ENCODE assay signal across 10 cellular contexts in genomic region chr4:140078366-140078765, GRCh38.
A peak's percentile ranks its signal among the peaks of the same experiment; 100 is the strongest.
DNase-seq lines count a peak whose midpoint lies in the region; ATAC-seq and TF ChIP-seq lines count a peak whose summit lies in the region.
"Had no signal": no experiment of that assay in that cellular context is flagged by ENCODE, and none has a peak within 500 bp of the region (broad histone marks: within the 10 kb centered on the region; RNA-seq: fewer than 3 reads in every experiment).

No MANE protein-coding gene starts in this region.

- H3K27ac ChIP-seq in effector memory CD4-positive, alpha-beta T cell (ENCODE audit: insufficient read depth, low read length, poor library complexity, severe bottlenecking), result no peak overlapping the region

- no peaks in the 10 kb centered on the region for H3K27me3 ChIP-seq in adipocyte (replicated peaks; ENCODE audit: control insufficient read depth, insufficient read depth, low read length)
- no peaks in the 10 kb centered on the region for H3K27me3 ChIP-seq in effector memory CD4-positive, alpha-beta T cell (replicated peaks; ENCODE audit: control insufficient read depth, insufficient read depth, low read length, poor library complexity, severe bottlenecking)

- no peaks in the 10 kb centered on the region for H3K9me3 Mint-ChIP-seq in activated naive CD4-positive, alpha-beta T cell treated with anti-CD3 and anti-CD28 coated beads, Interleukin-2, amount 50 U/mL, for 24 hours
- no peaks in the 10 kb centered on the region for H3K9me3 Mint-ChIP-seq in type B pancreatic cell
- no peaks in the 10 kb centered on the region for H3K9me3 Mint-ChIP-seq in activated T-cell treated with anti-CD3 and anti-CD28 coated beads, Interleukin-2, amount 50 U/mL, for 72 hours
- H3K9me3 Mint-ChIP-seq: IgD-negative memory B cell had no signal

- H3K4me1 Mint-ChIP-seq in activated naive CD4-positive, alpha-beta T cell treated with anti-CD3 and anti-CD28 coated beads, Interleukin-2, amount 50 U/mL, for 24 hours, result peaks cover 23% of the 10 kb centered on the region
- peaks cover 34% of the 10 kb centered on the region for H3K4me1 Mint-ChIP-seq in type B pancreatic cell (ENCODE audit: unreplicated experiment)
- peaks cover 55% of the 10 kb centered on the region for H3K4me1 Mint-ChIP-seq in activated T-cell treated with anti-CD3 and anti-CD28 coated beads, Interleukin-2, amount 50 U/mL, for 72 hours (ENCODE audit: low read depth)
- H3K4me1 Mint-ChIP-seq: IgD-negative memory B cell had no signal

- no peak for ATAC-seq in GM18873 (IDR thresholded peaks at IDR 0.05; ENCODE audit: low FRiP score, unreplicated experiment)
- ATAC-seq in activated T-cell treated with anti-CD3 and anti-CD28 coated beads, Interleukin-2, amount 50 U/mL, for 72 hours (replicated peaks in 1 of 2), result no peak

- no peak for DNase-seq in activated naive CD4-positive, alpha-beta T cell (lab: John Stamatoyannopoulos, UW)
- DNase-seq in adipocyte (ENCODE audit: low read depth) (no peak), kidney glomerular epithelial cell (lab: John Stamatoyannopoulos, UW) (peak; percentile 37), type B pancreatic cell (ENCODE audit: extremely low spot score, unreplicated experiment) (no peak)
- DNase-seq in effector memory CD4-positive, alpha-beta T cell, result no peak
- DNase-seq in activated T-cell treated with anti-CD3 and anti-CD28 coated beads, Interleukin-2, amount 50 U/mL, for 72 hours, result no peak
- DNase-seq: AML-193 had no signal

- peaks cover 22% of the 10 kb centered on the region for H3K4me1 ChIP-seq in adipocyte (ENCODE audit: control insufficient read depth, insufficient read depth, low read length)
- H3K4me1 ChIP-seq in effector memory CD4-positive, alpha-beta T cell (ENCODE audit: control insufficient read depth, insufficient read depth, low read length, poor library complexity, severe bottlenecking), result no peaks in the 10 kb centered on the region

- H3K9ac ChIP-seq in adipocyte (ENCODE audit: low read length), result peak overlapping the region; percentile 22

- no peak overlapping the region for H3K4me3 Mint-ChIP-seq in activated naive CD4-positive, alpha-beta T cell treated with anti-CD3 and anti-CD28 coated beads, Interleukin-2, amount 50 U/mL, for 24 hours
- H3K4me3 Mint-ChIP-seq in type B pancreatic cell, result no peak overlapping the region
- H3K4me3 Mint-ChIP-seq in activated T-cell treated with anti-CD3 and anti-CD28 coated beads, Interleukin-2, amount 50 U/mL, for 72 hours, result no peak overlapping the region
- H3K4me3 Mint-ChIP-seq: IgD-negative memory B cell had no signal

- TF ChIP-seq CTCF in type B pancreatic cell (conservative IDR thresholded peaks at IDR 0.05), result no peak

- H3K27me3 Mint-ChIP-seq in activated naive CD4-positive, alpha-beta T cell treated with anti-CD3 and anti-CD28 coated beads, Interleukin-2, amount 50 U/mL, for 24 hours, result no peaks in the 10 kb centered on the region
- no peaks in the 10 kb centered on the region for H3K27me3 Mint-ChIP-seq in type B pancreatic cell
- peaks cover 31% of the 10 kb centered on the region for H3K27me3 Mint-ChIP-seq in activated T-cell treated with anti-CD3 and anti-CD28 coated beads, Interleukin-2, amount 50 U/mL, for 72 hours (ENCODE audit: low read depth)

- H3K27ac Mint-ChIP-seq in activated naive CD4-positive, alpha-beta T cell treated with anti-CD3 and anti-CD28 coated beads, Interleukin-2, amount 50 U/mL, for 24 hours, result peak overlapping the region; percentile 70
- H3K27ac Mint-ChIP-seq in type B pancreatic cell, result peak overlapping the region; percentile 20
- no peak overlapping the region for H3K27ac Mint-ChIP-seq in activated T-cell treated with anti-CD3 and anti-CD28 coated beads, Interleukin-2, amount 50 U/mL, for 72 hours
- H3K27ac Mint-ChIP-seq: IgD-negative memory B cell had no signal

- peak overlapping the region; percentile 16 for H3K4me3 ChIP-seq in adipocyte (ENCODE audit: low read length)
- H3K4me3 ChIP-seq in effector memory CD4-positive, alpha-beta T cell (ENCODE audit: insufficient read depth, low read depth, low read length, poor library complexity, severe bottlenecking), result no peak overlapping the region

- H3K36me3 Mint-ChIP-seq in activated naive CD4-positive, alpha-beta T cell treated with anti-CD3 and anti-CD28 coated beads, Interleukin-2, amount 50 U/mL, for 24 hours, result no peaks in the 10 kb centered on the region
- H3K36me3 Mint-ChIP-seq in type B pancreatic cell, result peaks cover 2% of the 10 kb centered on the region
- no peaks in the 10 kb centered on the region for H3K36me3 Mint-ChIP-seq in activated T-cell treated with anti-CD3 and anti-CD28 coated beads, Interleukin-2, amount 50 U/mL, for 72 hours (ENCODE audit: insufficient read depth in 2 of 2)

- H3K9me3 ChIP-seq in adipocyte (ENCODE audit: control insufficient read depth, low read length), result no peaks in the 10 kb centered on the region
- H3K9me3 ChIP-seq in effector memory CD4-positive, alpha-beta T cell (ENCODE audit: control insufficient read depth, low read length), result no peaks in the 10 kb centered on the region

- H3K36me3 ChIP-seq in adipocyte (ENCODE audit: control insufficient read depth, insufficient read depth, low read length, severe bottlenecking), result no peaks in the 10 kb centered on the region
- H3K36me3 ChIP-seq in effector memory CD4-positive, alpha-beta T cell (ENCODE audit: control insufficient read depth, insufficient read depth, low read length), result no peaks in the 10 kb centered on the region
